In genomic region chr10:130137659-130138478, GRCh38 we compare ENCODE assay signal across 8 cellular contexts. TPM values are rescaled to one million over a fixed set of nuclear protein-coding genes. Genes with fewer than 3 reads are reported as not detected.
DNase-seq lines count a peak whose midpoint lies in the region; ATAC-seq and TF ChIP-seq lines count a peak whose summit lies in the region.

No MANE protein-coding gene starts in this region.

- H3K9me3 ChIP-seq in right cardiac atrium (ENCODE audit: control insufficient read depth, low read length), result no peaks in the 10 kb centered on the region

- H3K27me3 Mint-ChIP-seq in activated B cell treated with CpG ODN at 0.5 μM for 24 hours, result no peaks in the 10 kb centered on the region

- no peak for TF ChIP-seq CTCF in activated B cell treated with CpG ODN at 0.5 μM for 24 hours (IDR thresholded peaks at IDR 0.05)

- H3K27ac ChIP-seq in right cardiac atrium (ENCODE audit: low read length), result no peak overlapping the region

- peak overlapping the region; percentile 85 for H3K4me3 ChIP-seq in right cardiac atrium (ENCODE audit: low read length)

- peaks cover 58% of the 10 kb centered on the region for H3K4me1 Mint-ChIP-seq in activated B cell treated with CpG ODN at 0.5 μM for 24 hours
- peaks cover 47% of the 10 kb centered on the region for H3K4me1 Mint-ChIP-seq in stimulated activated effector memory CD8-positive, alpha-beta T cell treated with anti-CD3 and anti-CD28 coated beads, Interleukin-12 subunit alpha, Interleukin-12 subunit beta, amount 100 ng/mL, for 72 hours

- POLR2A ChIA-PET in activated B cell treated with CpG ODN at 0.5 μM for 24 hours (lab: Charles Lee), result interaction anchor here (5.1 kb wide), 1 partner anchor 27 kb away, joined by 185 read pairs; the partner anchor contains the start of gene C10orf143

- peak overlapping the region; percentile 86 for H3K4me3 Mint-ChIP-seq in activated B cell treated with CpG ODN at 0.5 μM for 24 hours
- H3K4me3 Mint-ChIP-seq in stimulated activated effector memory CD8-positive, alpha-beta T cell treated with anti-CD3 and anti-CD28 coated beads, Interleukin-12 subunit alpha, Interleukin-12 subunit beta, amount 100 ng/mL, for 72 hours, result peak overlapping the region; percentile 74

- CTCF ChIA-PET in activated B cell treated with CpG ODN at 0.5 μM for 24 hours (lab: Charles Lee), result interaction anchor here (4.7 kb wide), 1 partner anchor 27 kb away, joined by 31 read pairs; the partner anchor contains the start of gene C10orf143

- no peaks in the 10 kb centered on the region for H3K9me3 Mint-ChIP-seq in activated B cell treated with CpG ODN at 0.5 μM for 24 hours
- no peaks in the 10 kb centered on the region for H3K9me3 Mint-ChIP-seq in stimulated activated effector memory CD8-positive, alpha-beta T cell treated with anti-CD3 and anti-CD28 coated beads, Interleukin-12 subunit alpha, Interleukin-12 subunit beta, amount 100 ng/mL, for 72 hours

- peaks cover 10% of the 10 kb centered on the region for H3K4me1 ChIP-seq in right cardiac atrium (ENCODE audit: control insufficient read depth, insufficient read depth, low read length)

- H3K36me3 Mint-ChIP-seq in activated B cell treated with CpG ODN at 0.5 μM for 24 hours (ENCODE audit: low read depth), result peaks cover 26% of the 10 kb centered on the region
- H3K36me3 Mint-ChIP-seq in stimulated activated effector memory CD8-positive, alpha-beta T cell treated with anti-CD3 and anti-CD28 coated beads, Interleukin-12 subunit alpha, Interleukin-12 subunit beta, amount 100 ng/mL, for 72 hours, result peaks cover 47% of the 10 kb centered on the region

- DNase-seq in NCI-H1417 (lab: John Stamatoyannopoulos, UW) (peak in 2 of 3 experiments; percentile 5 to 34), NCI-H1417 treated with DMSO at 0.1 percent for 48 hours (lab: John Stamatoyannopoulos, UW) (no peak), activated B cell treated with CpG ODN at 0.5 μM for 24 hours (no peak), right cardiac atrium (no peak), HCEC 1CT (no peak)
- DNase-seq in stimulated activated effector memory CD8-positive, alpha-beta T cell treated with anti-CD3 and anti-CD28 coated beads, Interleukin-12 subunit alpha, Interleukin-12 subunit beta, amount 100 ng/mL, for 72 hours (ENCODE audit: low spot score in 2 of 2), result no peak
- DNase-seq in stimulated activated CD4-positive, alpha-beta T cell treated with anti-CD3 and anti-CD28 coated beads, Interleukin-2, amount 100 ng/mL, for 24 hours, result no peak

- WGBS in right cardiac atrium, result 89% methylated on average over 28 of the region's 28 CpGs

- H3K27me3 ChIP-seq in right cardiac atrium (ENCODE audit: control insufficient read depth, insufficient read depth), result no peaks in the 10 kb centered on the region

- H3K27ac Mint-ChIP-seq in activated B cell treated with CpG ODN at 0.5 μM for 24 hours, result peak overlapping the region; percentile 68
- no peak overlapping the region for H3K27ac Mint-ChIP-seq in stimulated activated effector memory CD8-positive, alpha-beta T cell treated with anti-CD3 and anti-CD28 coated beads, Interleukin-12 subunit alpha, Interleukin-12 subunit beta, amount 100 ng/mL, for 72 hours

- ATAC-seq in activated B cell treated with CpG ODN at 0.5 μM for 24 hours (ENCODE audit: low read depth) (no peak), right cardiac atrium (no peak), HG03571 (IDR thresholded peaks at IDR 0.05; ENCODE audit: unreplicated experiment) (no peak)
- no peak for ATAC-seq in stimulated activated effector memory CD8-positive, alpha-beta T cell treated with anti-CD3 and anti-CD28 coated beads, Interleukin-12 subunit alpha, Interleukin-12 subunit beta, amount 100 ng/mL, for 72 hours

- intact Hi-C loops in activated B cell treated with CpG ODN at 0.5 μM for 24 hours (cut with micrococcal nuclease), result no loop called here
- intact Hi-C loops in right cardiac atrium (cut with DNase I), result no loop called here

RNA-seq across cellular contexts. Expression of gene GLRX3, which starts 1.7 kb away (rescaled TPM):
- total RNA-seq in activated B cell treated with CpG ODN at 0.5 μM for 24 hours, result 80.6 and 85.0 TPM in 2 replicates
- 10 to 100 TPM; 52.8 to 60.0 (median 57.0) TPM for total RNA-seq in right cardiac atrium
- polyA plus RNA-seq in right cardiac atrium, result 62.5 TPM

RNA-seq across cellular contexts. Expression of gene C10orf143, which starts 27.2 kb away (rescaled TPM):
- 7.8 and 10.1 TPM in 2 replicates for total RNA-seq in activated B cell treated with CpG ODN at 0.5 μM for 24 hours
- total RNA-seq in right cardiac atrium, result 1 to 10 TPM; 1.7 to 2.8 (median 2.4) TPM
- polyA plus RNA-seq in right cardiac atrium, result 4.0 TPM

Comparison
In these comparisons a context has a peak if more than half of its experiments do, and no peak if none do; other contexts are left out.
1. DNase-seq: peak in NCI-H1417 (2 of 3); none in NCI-H1417 treated with DMSO at 0.1 percent for 48 hours (single experiment), activated B cell treated with CpG ODN at 0.5 μM for 24 hours (single experiment), right cardiac atrium (0 of 3), stimulated activated effector memory CD8-positive, alpha-beta T cell treated with anti-CD3 and anti-CD28 coated beads, Interleukin-12 subunit alpha, Interleukin-12 subunit beta, amount 100 ng/mL, for 72 hours (0 of 2), stimulated activated CD4-positive, alpha-beta T cell treated with anti-CD3 and anti-CD28 coated beads, Interleukin-2, amount 100 ng/mL, for 24 hours (0 of 2) and HCEC 1CT (single experiment).